In genomic region chr11:27158763-27159679, GRCh38 we compare ENCODE assay signal across 8 cellular contexts.
A peak's percentile ranks its signal among the peaks of the same experiment; 100 is the strongest.
DNase-seq lines count a peak whose midpoint lies in the region; ATAC-seq, FAIRE-seq and TF ChIP-seq lines count a peak whose summit lies in the region.

No MANE protein-coding gene starts in this region.

- H3K9me3 ChIP-seq in A549 (no peaks in the 10 kb centered on the region), cardiac muscle cell (ENCODE audit: low read depth) (no peaks in the 10 kb centered on the region)

- DNase-seq in A549 (ENCODE audit: low read depth in 1 of 2, low spot score in 1 of 2) (peak; percentile 80 to 84), GM12865 (ENCODE audit: low read depth) (peak; percentile 60), NCI-H2171 (lab: John Stamatoyannopoulos, UW) (peak; percentile 69), cardiac muscle cell (ENCODE audit: low read depth in 1 of 2, low spot score in 1 of 2) (peak; percentile 71 to 86), retina (peak; percentile 65)
- DNase-seq in activated naive CD8-positive, alpha-beta T cell treated with anti-CD3 and anti-CD28 coated beads for 36 hours: peak; percentile 13
- DNase-seq in stimulated activated CD4-positive, alpha-beta T cell treated with anti-CD3 and anti-CD28 coated beads, Interleukin-4, amount 100 ng/mL, for 24 hours: no peak

- FAIRE-seq in A549 (lab: Jason Lieb, UNC): peak; percentile 65

- peak; percentile 93 to 95 for TF ChIP-seq RAD21 in A549 (conservative IDR thresholded peaks at IDR 0.05 in 1 of 2, IDR thresholded peaks at IDR 0.05 in 1 of 2)

- H3K27ac Mint-ChIP-seq in activated naive CD8-positive, alpha-beta T cell treated with anti-CD3 and anti-CD28 coated beads for 36 hours: no peak overlapping the region

- H3K27me3 Mint-ChIP-seq in activated naive CD8-positive, alpha-beta T cell treated with anti-CD3 and anti-CD28 coated beads for 36 hours: peaks cover 4% of the 10 kb centered on the region

- H3K4me3 Mint-ChIP-seq in activated naive CD8-positive, alpha-beta T cell treated with anti-CD3 and anti-CD28 coated beads for 36 hours: no peak overlapping the region

- CTCF ChIA-PET in A549 (lab: Yijun Ruan, JAX): interaction anchor here (0.6 to 3.3 kb wide), 62 partner anchors 9 to 886 kb away, joined by 3 to 67 read pairs (median 4); partner anchors contain the start of genes BBOX1 and FIBIN

- no peaks in the 10 kb centered on the region for H3K27me3 ChIP-seq in cardiac muscle cell

- 10% methylated on average over 8 of the region's 8 CpGs for WGBS in A549 (ENCODE audit: missing lambda C conversion rate)

- H3K4me1 ChIP-seq in A549: no peaks in the 10 kb centered on the region
- H3K4me1 ChIP-seq in cardiac muscle cell (ENCODE audit: low read depth): no peaks in the 10 kb centered on the region

- no peak overlapping the region for H3K4me2 ChIP-seq in A549

- H3K4me3 ChIP-seq in A549: no peak overlapping the region
- H3K4me3 ChIP-seq in GM12865 (ENCODE audit: low read depth, low read length): no peak overlapping the region
- H3K4me3 ChIP-seq in cardiac muscle cell: no peak overlapping the region

- no peaks in the 10 kb centered on the region for H3K4me1 Mint-ChIP-seq in activated naive CD8-positive, alpha-beta T cell treated with anti-CD3 and anti-CD28 coated beads for 36 hours

- no peak overlapping the region for H3K27ac ChIP-seq in A549
- no peak overlapping the region for H3K27ac ChIP-seq in cardiac muscle cell

- TF ChIP-seq CTCF in A549 (IDR thresholded peaks at IDR 0.05) (peak; percentile 90), GM12865 (IDR thresholded peaks at IDR 0.05; ENCODE audit: insufficient read depth, low read depth, low read length, missing control alignments) (peak; percentile 66), cardiac muscle cell (IDR thresholded peaks at IDR 0.05; ENCODE audit: low read depth, low read length) (peak; percentile 77)

- H3K9me3 Mint-ChIP-seq in activated naive CD8-positive, alpha-beta T cell treated with anti-CD3 and anti-CD28 coated beads for 36 hours: no peaks in the 10 kb centered on the region

- POLR2A ChIA-PET in A549 (lab: Yijun Ruan, JAX): no interaction called here

- no peak for TF ChIP-seq EP300 in A549 (IDR thresholded peaks at IDR 0.05)

- ATAC-seq in A549: peak; percentile 92 to 97
- ATAC-seq in HG02938 (IDR thresholded peaks at IDR 0.05; ENCODE audit: unreplicated experiment): peak; percentile 75

- no peaks in the 10 kb centered on the region for H3K36me3 ChIP-seq in cardiac muscle cell

- no peaks in the 10 kb centered on the region for H3K36me3 Mint-ChIP-seq in activated naive CD8-positive, alpha-beta T cell treated with anti-CD3 and anti-CD28 coated beads for 36 hours

- no peak for TF ChIP-seq POLR2A in A549 (IDR thresholded peaks at IDR 0.05; ENCODE audit: low read length)

TF ChIP-seq in A549, 52 proteins besides CTCF, POLR2A, EP300 and RAD21:
- TF ChIP-seq CBX8 (IDR thresholded peaks at IDR 0.05): no peak
- TF ChIP-seq HOXB5 (CRISPR knock-in tag; IDR thresholded peaks at IDR 0.05): no peak
- TF ChIP-seq SMC3 (IDR thresholded peaks at IDR 0.05): peak; percentile 84
- no peak for TF ChIP-seq HMGXB4 (CRISPR knock-in tag; IDR thresholded peaks at IDR 0.05; ENCODE audit: borderline replicate concordance)
- peak; percentile 84 for TF ChIP-seq FOSL2 (IDR thresholded peaks at IDR 0.05)
- TF ChIP-seq FOSL2 (CRISPR knock-in tag; IDR thresholded peaks at IDR 0.05): peak; percentile 97
- peak; percentile 30; the same call in 1 of the 2 replicates for TF ChIP-seq SREBF2 (IDR thresholded peaks at IDR 0.05)
